Comparison of ENCODE assay signal across 12 cellular contexts in genomic region chr1:91784616-91785015, GRCh38.
"Had no signal": no experiment of that assay in that cellular context is flagged by ENCODE, and none has a peak within 500 bp of the region (broad histone marks: within the 10 kb centered on the region; RNA-seq: fewer than 3 reads in every experiment).

No MANE protein-coding gene starts in this region.

- H3K27me3 Mint-ChIP-seq: activated CD4-positive, alpha-beta T cell treated with anti-CD3 and anti-CD28 coated beads for 36 hours; activated CD8-positive, alpha-beta T cell treated with anti-CD3 and anti-CD28 coated beads for 36 hours; activated naive CD8-positive, alpha-beta T cell treated with anti-CD3 and anti-CD28 coated beads, Interleukin-2, amount 50 U/mL, for 24 hours had no signal

- H3K4me3 ChIP-seq: coronary artery had no signal

- ATAC-seq: activated CD4-positive, alpha-beta T cell treated with anti-CD3 and anti-CD28 coated beads for 36 hours; activated CD8-positive, alpha-beta T cell treated with anti-CD3 and anti-CD28 coated beads for 36 hours; activated naive CD8-positive, alpha-beta T cell treated with anti-CD3 and anti-CD28 coated beads, Interleukin-2, amount 50 U/mL, for 24 hours; left colon had no signal

- H3K4me3 Mint-ChIP-seq: activated CD4-positive, alpha-beta T cell treated with anti-CD3 and anti-CD28 coated beads for 36 hours; activated CD8-positive, alpha-beta T cell treated with anti-CD3 and anti-CD28 coated beads for 36 hours; activated naive CD8-positive, alpha-beta T cell treated with anti-CD3 and anti-CD28 coated beads, Interleukin-2, amount 50 U/mL, for 24 hours; activated T-helper 1 cell treated with anti-CD3 and anti-CD28 coated beads, Interleukin-12 subunit alpha, Interleukin-12 subunit beta, Interleukin-2, Interleukin-4 antibody, amounts not matched to agents 30 ng/mL and 10 ng/mL and 1 ng/mL, durations not matched to agents 14 hours and 24 hours and 36 hours had no signal

- H3K9me3 Mint-ChIP-seq: activated CD8-positive, alpha-beta T cell treated with anti-CD3 and anti-CD28 coated beads for 36 hours; activated naive CD8-positive, alpha-beta T cell treated with anti-CD3 and anti-CD28 coated beads, Interleukin-2, amount 50 U/mL, for 24 hours; activated T-helper 1 cell treated with anti-CD3 and anti-CD28 coated beads, Interleukin-12 subunit alpha, Interleukin-12 subunit beta, Interleukin-2, Interleukin-4 antibody, amounts not matched to agents 30 ng/mL and 10 ng/mL and 1 ng/mL, durations not matched to agents 14 hours and 24 hours and 36 hours had no signal

- H3K27ac Mint-ChIP-seq: activated CD4-positive, alpha-beta T cell treated with anti-CD3 and anti-CD28 coated beads for 36 hours; activated CD8-positive, alpha-beta T cell treated with anti-CD3 and anti-CD28 coated beads for 36 hours; activated naive CD8-positive, alpha-beta T cell treated with anti-CD3 and anti-CD28 coated beads, Interleukin-2, amount 50 U/mL, for 24 hours; activated T-helper 1 cell treated with anti-CD3 and anti-CD28 coated beads, Interleukin-12 subunit alpha, Interleukin-12 subunit beta, Interleukin-2, Interleukin-4 antibody, amounts not matched to agents 30 ng/mL and 10 ng/mL and 1 ng/mL, durations not matched to agents 14 hours and 24 hours and 36 hours had no signal

- DNase-seq: activated CD4-positive, alpha-beta T cell treated with anti-CD3 and anti-CD28 coated beads for 36 hours; activated CD8-positive, alpha-beta T cell treated with anti-CD3 and anti-CD28 coated beads for 36 hours; activated naive CD4-positive, alpha-beta T cell treated with Interleukin-2 at 50 U/mL for 16 hours; activated naive CD8-positive, alpha-beta T cell treated with anti-CD3 and anti-CD28 coated beads, Interleukin-2, amount 50 U/mL, for 24 hours; caudate nucleus; effector CD8-positive, alpha-beta T cell; left colon; small intestine; trophoblast cell had no signal

- H3K4me1 ChIP-seq: parathyroid adenoma had no signal

- H3K27ac ChIP-seq: parathyroid adenoma had no signal
